9 cellular contexts compared by ENCODE assay signal in genomic region chr14:75539562-75540478, GRCh38. TPM values are rescaled to one million over a fixed set of nuclear protein-coding genes. Genes with fewer than 3 reads are reported as not detected.
A peak's percentile ranks its signal among the peaks of the same experiment; 100 is the strongest.
DNase-seq lines count a peak whose midpoint lies in the region; ATAC-seq and TF ChIP-seq lines count a peak whose summit lies in the region.
"Had no signal": no experiment of that assay in that cellular context is flagged by ENCODE, and none has a peak within 500 bp of the region (broad histone marks: within the 10 kb centered on the region; RNA-seq: fewer than 3 reads in every experiment).

No MANE protein-coding gene starts in this region.

- DNase-seq in activated CD4-positive, alpha-beta T cell treated with anti-CD3 and anti-CD28 coated beads for 48 hours: peak; percentile 67
- DNase-seq in psoas muscle (no peak), SJCRH30 (no peak), DMS53 treated with DMSO at 0.1 percent for 48 hours (lab: John Stamatoyannopoulos, UW; ENCODE audit: unreplicated experiment) (no peak)
- DNase-seq: NCI-H82 had no signal

- peak overlapping the region; percentile 5 for H3K27ac ChIP-seq in parathyroid adenoma
- H3K27ac ChIP-seq in psoas muscle: no peak overlapping the region
- no peak overlapping the region for H3K27ac ChIP-seq in SJCRH30

- intact Hi-C loops in psoas muscle (cut with DNase I): no loop called here

- H3K36me3 ChIP-seq in parathyroid adenoma (ENCODE audit: control insufficient read depth, insufficient read depth, low read length) (no peaks in the 10 kb centered on the region), psoas muscle (ENCODE audit: insufficient read depth in 1 of 2, low read depth in 1 of 2) (no peaks in the 10 kb centered on the region), SJCRH30 (no peaks in the 10 kb centered on the region)

- H3K27me3 ChIP-seq in parathyroid adenoma (ENCODE audit: control insufficient read depth, insufficient read depth, low read length) (no peaks in the 10 kb centered on the region), psoas muscle (ENCODE audit: insufficient read depth in 3 of 3, low read length in 2 of 3) (no peaks in the 10 kb centered on the region), SJCRH30 (0 out of 2 replicates have a peak, but pooled peaks cover 3% of the 10 kb centered on the region)

- no peak overlapping the region for H3K4me2 ChIP-seq in parathyroid adenoma (ENCODE audit: low read length)

- peaks cover 17% of the 10 kb centered on the region for H3K79me2 ChIP-seq in parathyroid adenoma

- 77 to 82% (median 81%) methylated on average over 17 of the region's 17 CpGs for WGBS in psoas muscle, 3 donors

- H3K9ac ChIP-seq in parathyroid adenoma: no peak overlapping the region

- TF ChIP-seq CTCF in parathyroid adenoma (IDR thresholded peaks at IDR 0.05) (no peak), psoas muscle (IDR thresholded peaks at IDR 0.05) (no peak)

- peak; percentile 53 for ATAC-seq in GM18868 (IDR thresholded peaks at IDR 0.05; ENCODE audit: unreplicated experiment)
- ATAC-seq in HG02763 (IDR thresholded peaks at IDR 0.05; ENCODE audit: unreplicated experiment): peak; percentile 50
- no peak for ATAC-seq in HG03520 (IDR thresholded peaks at IDR 0.05; ENCODE audit: unreplicated experiment)
- ATAC-seq in psoas muscle: no peak

- no peak overlapping the region for H2AFZ ChIP-seq in parathyroid adenoma

- H3K9me3 ChIP-seq in parathyroid adenoma (ENCODE audit: control insufficient read depth, low read length) (no peaks in the 10 kb centered on the region), psoas muscle (no peaks in the 10 kb centered on the region), SJCRH30 (replicated peaks) (no peaks in the 10 kb centered on the region)

- H3K4me1 ChIP-seq in parathyroid adenoma (peaks cover 24% of the 10 kb centered on the region), psoas muscle (peaks cover 13% of the 10 kb centered on the region), SJCRH30 (no peaks in the 10 kb centered on the region)

- H3K4me3 ChIP-seq in parathyroid adenoma (ENCODE audit: low read depth, low read length): no peak overlapping the region
- no peak overlapping the region for H3K4me3 ChIP-seq in psoas muscle
- H3K4me3 ChIP-seq in SJCRH30: no peak overlapping the region

RNA-seq across cellular contexts. Expression of gene BATF, which starts 17.6 kb away (rescaled TPM):
- under 1 TPM in 3 of 4 donors, not detected in 1; 0.58 to 0.77 (median 0.76) TPM for total RNA-seq in psoas muscle
- under 1 TPM; 0.29 to 0.86 (median 0.70) TPM for polyA plus RNA-seq in psoas muscle
- total RNA-seq in SJCRH30 (2014; rRNA removed; shearing (Covaris generic)): not detected in 2 replicates

RNA-seq across cellular contexts. Expression of gene FLVCR2, which starts 38.6 kb away (rescaled TPM):
- total RNA-seq in psoas muscle: 1 to 10 TPM in 3 of 4 donors, under 1 TPM in 1; 0.71 to 9.4 (median 5.7) TPM
- polyA plus RNA-seq in psoas muscle: 1 to 10 TPM; 2.5 to 9.8 (median 4.2) TPM
- 2.8 and 3.4 TPM in 2 replicates for total RNA-seq in SJCRH30 (2014; rRNA removed; shearing (Covaris generic))

Comparison
In these comparisons a context has a peak if more than half of its experiments do, and no peak if none do; other contexts are left out.
1. ATAC-seq: peak in GM18868 (single experiment) and HG02763 (single experiment); none in HG03520 (single experiment) and psoas muscle (0 of 4).